21 cellular contexts compared by ENCODE assay signal in the genomic region with DNA sequence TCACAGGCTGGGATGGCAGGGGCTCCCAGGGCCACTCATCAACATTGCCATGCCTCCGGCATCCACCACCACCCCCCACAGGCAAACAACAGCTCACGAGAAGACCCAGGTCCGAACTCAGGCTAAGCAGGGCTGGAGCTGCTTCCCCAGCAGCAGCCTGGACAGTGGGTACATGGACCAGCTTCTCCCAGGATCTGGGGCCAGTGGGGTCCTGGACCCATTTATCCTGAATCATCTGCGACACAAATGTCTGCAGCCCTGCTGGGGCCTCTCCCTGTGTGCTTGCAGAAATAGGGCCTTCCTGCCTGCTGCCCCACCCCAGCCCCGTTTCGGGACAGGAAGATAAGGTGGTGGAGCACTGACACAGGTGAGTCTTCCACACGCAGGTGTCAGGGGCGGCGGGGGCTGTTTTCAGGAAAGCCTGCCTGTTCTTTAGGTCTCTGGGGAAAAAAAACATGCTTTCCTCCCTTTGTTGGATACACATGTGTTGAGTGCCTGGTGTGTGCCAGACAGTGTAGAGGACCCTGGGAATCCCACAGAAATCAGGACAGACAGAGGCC. TPM values are rescaled to one million over a fixed set of nuclear protein-coding genes. Genes with fewer than 3 reads are reported as not detected.
"Had no signal": no experiment of that assay in that cellular context is flagged by ENCODE, and none has a peak within 500 bp of the region (broad histone marks: within the 10 kb centered on the region; RNA-seq: fewer than 3 reads in every experiment).

No MANE protein-coding gene starts in this region.

- H3K27me3 ChIP-seq: ascending aorta, MG63, Peyer's patch had no signal

- H3K36me3 ChIP-seq: ascending aorta, MG63 had no signal

- H3K4me1 Mint-ChIP-seq: activated CD8-positive, alpha-beta memory T cell treated with anti-CD3 and anti-CD28 coated beads, Interleukin-2, amount 10 ng/mL, durations not matched to agents 7 days and 5 days had no signal

- H3K4me3 ChIP-seq: ascending aorta, MG63, Peyer's patch had no signal

- H3K27ac Mint-ChIP-seq: activated CD8-positive, alpha-beta memory T cell treated with anti-CD3 and anti-CD28 coated beads, Interleukin-2, amount 10 ng/mL, durations not matched to agents 7 days and 5 days; activated naive CD4-positive, alpha-beta T cell treated with anti-CD3 and anti-CD28 coated beads, Interleukin-2, amount 50 U/mL, for 24 hours; activated T-cell treated with anti-CD3 and anti-CD28 coated beads, Interleukin-2, amount 50 U/mL, for 24 hours; activated T-helper 1 cell treated with anti-CD3 and anti-CD28 coated beads, Interleukin-12 subunit alpha, Interleukin-12 subunit beta, Interleukin-2, Interleukin-4 antibody, amounts not matched to agents 30 ng/mL and 10 ng/mL and 1 ng/mL, durations not matched to agents 14 hours and 24 hours and 36 hours; T-helper 1 cell treated with Interleukin-12 subunit alpha and Interleukin-12 subunit beta and Interleukin-4 antibody, amounts not matched to agents 30 μg/mL and 1 μg/mL, for 36 hours had no signal

- H3K4me3 Mint-ChIP-seq: activated CD8-positive, alpha-beta memory T cell treated with anti-CD3 and anti-CD28 coated beads, Interleukin-2, amount 10 ng/mL, durations not matched to agents 7 days and 5 days; activated naive CD4-positive, alpha-beta T cell treated with anti-CD3 and anti-CD28 coated beads, Interleukin-2, amount 50 U/mL, for 24 hours; activated T-cell treated with anti-CD3 and anti-CD28 coated beads, Interleukin-2, amount 50 U/mL, for 24 hours; activated T-helper 1 cell treated with anti-CD3 and anti-CD28 coated beads, Interleukin-12 subunit alpha, Interleukin-12 subunit beta, Interleukin-2, Interleukin-4 antibody, amounts not matched to agents 30 ng/mL and 10 ng/mL and 1 ng/mL, durations not matched to agents 14 hours and 24 hours and 36 hours; brain; T-helper 1 cell treated with Interleukin-12 subunit alpha and Interleukin-12 subunit beta and Interleukin-4 antibody, amounts not matched to agents 30 μg/mL and 1 μg/mL, for 36 hours had no signal

- H3K27me3 Mint-ChIP-seq: activated naive CD4-positive, alpha-beta T cell treated with anti-CD3 and anti-CD28 coated beads, Interleukin-2, amount 50 U/mL, for 24 hours had no signal

- H3K9me3 ChIP-seq: ascending aorta, MG63, Peyer's patch had no signal

- H3K9me3 Mint-ChIP-seq: activated naive CD4-positive, alpha-beta T cell treated with anti-CD3 and anti-CD28 coated beads, Interleukin-2, amount 50 U/mL, for 24 hours; activated T-cell treated with anti-CD3 and anti-CD28 coated beads, Interleukin-2, amount 50 U/mL, for 24 hours; activated T-helper 1 cell treated with anti-CD3 and anti-CD28 coated beads, Interleukin-12 subunit alpha, Interleukin-12 subunit beta, Interleukin-2, Interleukin-4 antibody, amounts not matched to agents 30 ng/mL and 10 ng/mL and 1 ng/mL, durations not matched to agents 14 hours and 24 hours and 36 hours; T-helper 1 cell treated with Interleukin-12 subunit alpha and Interleukin-12 subunit beta and Interleukin-4 antibody, amounts not matched to agents 30 μg/mL and 1 μg/mL, for 36 hours had no signal

- H3K27ac ChIP-seq: ascending aorta, Peyer's patch had no signal

- DNase-seq: activated CD4-positive, alpha-beta T cell treated with anti-CD3 and anti-CD28 coated beads for 48 hours; activated CD4-positive, alpha-beta T cell treated with anti-CD3 and anti-CD28 coated beads, Interleukin-2, amount 50 U/mL, for 4 hours; activated CD8-positive, alpha-beta memory T cell treated with anti-CD3 and anti-CD28 coated beads, Interleukin-2, amount 10 ng/mL, durations not matched to agents 7 days and 5 days; activated effector memory CD4-positive, alpha-beta T cell treated with Interleukin-2 at 50 U/mL for 16 hours; activated naive CD4-positive, alpha-beta T cell; activated T-cell treated with anti-CD3 and anti-CD28 coated beads, Interleukin-2, amount 50 U/mL, for 24 hours; MG63; NCI-H1105; NCI-H1436; NCI-H1694 treated with DMSO at 0.1 percent for 48 hours; NCI-H2029 treated with DMSO at 0.1 percent for 48 hours; NCI-H446; NCI-H524; SHP77 treated with DMSO at 0.1 percent for 48 hours had no signal

- H3K36me3 Mint-ChIP-seq: activated CD8-positive, alpha-beta memory T cell treated with anti-CD3 and anti-CD28 coated beads, Interleukin-2, amount 10 ng/mL, durations not matched to agents 7 days and 5 days; activated naive CD4-positive, alpha-beta T cell treated with anti-CD3 and anti-CD28 coated beads, Interleukin-2, amount 50 U/mL, for 24 hours; brain had no signal

RNA-seq across cellular contexts. Expression of a gene that starts 4.5 kb away (rescaled TPM):
- total RNA-seq: activated CD8-positive, alpha-beta memory T cell treated with anti-CD3 and anti-CD28 coated beads, Interleukin-2, amount 10 ng/mL, durations not matched to agents 7 days and 5 days; activated T-helper 1 cell treated with anti-CD3 and anti-CD28 coated beads, Interleukin-12 subunit alpha, Interleukin-12 subunit beta, Interleukin-2, Interleukin-4 antibody, amounts not matched to agents 30 ng/mL and 10 ng/mL and 1 ng/mL, durations not matched to agents 14 hours and 24 hours and 36 hours; ascending aorta; Peyer's patch; SK-MEL-5 had no signal

RNA-seq across cellular contexts. Expression of a gene that starts 19.7 kb away (rescaled TPM):
- total RNA-seq: activated CD8-positive, alpha-beta memory T cell treated with anti-CD3 and anti-CD28 coated beads, Interleukin-2, amount 10 ng/mL, durations not matched to agents 7 days and 5 days; activated T-helper 1 cell treated with anti-CD3 and anti-CD28 coated beads, Interleukin-12 subunit alpha, Interleukin-12 subunit beta, Interleukin-2, Interleukin-4 antibody, amounts not matched to agents 30 ng/mL and 10 ng/mL and 1 ng/mL, durations not matched to agents 14 hours and 24 hours and 36 hours had no signal
